17 cellular contexts compared by ENCODE assay signal in the genomic region with DNA sequence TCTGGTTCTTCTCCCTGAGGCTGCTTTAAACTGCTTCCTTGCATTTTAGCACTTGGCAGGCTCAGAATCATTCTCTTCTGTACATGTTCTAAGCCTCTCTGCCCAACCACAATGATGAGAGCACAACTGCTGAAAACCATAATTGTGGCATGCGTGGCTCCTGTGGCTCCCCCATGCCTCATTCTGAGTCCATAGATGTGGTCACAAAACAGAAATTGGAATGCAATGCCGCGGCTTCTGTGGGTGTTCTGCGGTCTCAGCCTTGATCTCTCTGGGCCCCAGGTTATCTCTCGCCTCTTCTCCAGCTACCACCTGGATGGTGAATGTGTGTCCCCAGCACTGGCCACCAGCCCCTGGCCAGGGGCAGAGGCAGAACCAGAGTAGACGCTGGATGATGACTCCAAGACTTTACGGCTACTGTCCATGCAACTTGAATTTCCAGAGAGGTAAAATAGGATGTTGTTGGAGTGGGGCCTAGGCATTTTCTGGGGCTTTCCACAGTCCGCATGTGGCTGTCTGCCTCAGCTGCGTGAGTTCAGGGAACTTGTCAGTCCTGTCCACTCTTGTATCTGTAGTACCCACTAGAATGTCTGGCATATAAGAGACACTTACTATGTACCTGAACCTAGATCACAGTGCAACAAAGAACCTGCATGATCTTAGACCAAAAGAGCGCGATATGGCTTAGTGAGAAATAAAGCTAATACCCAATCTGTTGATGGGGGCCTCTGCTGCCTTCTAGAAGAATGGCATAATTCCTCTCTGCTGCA. TPM values are rescaled to one million over a fixed set of nuclear protein-coding genes. Genes with fewer than 3 reads are reported as not detected.
DNase-seq lines count a peak whose midpoint lies in the region; ATAC-seq, FAIRE-seq and TF ChIP-seq lines count a peak whose summit lies in the region.
"Had no signal": no experiment of that assay in that cellular context is flagged by ENCODE, and none has a peak within 500 bp of the region (broad histone marks: within the 10 kb centered on the region; RNA-seq: fewer than 3 reads in every experiment).

No MANE protein-coding gene starts in this region.

- H3K9me3 ChIP-seq in astrocyte (ENCODE audit: insufficient read depth, low read depth, low read length), result no peaks in the 10 kb centered on the region
- H3K9me3 ChIP-seq: A549, Caco-2 had no signal

- peaks cover 18% of the 10 kb centered on the region for H3K9me3 Mint-ChIP-seq in activated CD4-positive, alpha-beta T cell treated with anti-CD3 and anti-CD28 coated beads, Interleukin-2, amount 10 ng/mL, durations not matched to agents 24 days and 14 days
- H3K9me3 Mint-ChIP-seq in astrocyte (ENCODE audit: unreplicated experiment), result peaks cover 15% of the 10 kb centered on the region

- H3K36me3 ChIP-seq in astrocyte (ENCODE audit: insufficient read depth, low read length), result no peaks in the 10 kb centered on the region

- H3K4me1 ChIP-seq in astrocyte (ENCODE audit: insufficient read depth, low read length) (peaks cover 3% of the 10 kb centered on the region), foreskin keratinocyte (no peaks in the 10 kb centered on the region)
- H3K4me1 ChIP-seq: A549, Caco-2 had no signal

- H3K4me2 ChIP-seq in astrocyte (ENCODE audit: low read length), result no peak overlapping the region
- H3K4me2 ChIP-seq: A549 had no signal

- no peak for FAIRE-seq in astrocyte (lab: Jason Lieb, UNC)
- FAIRE-seq: A549, keratinocyte had no signal

- no peak overlapping the region for H3K27ac Mint-ChIP-seq in activated CD4-positive, alpha-beta T cell treated with anti-CD3 and anti-CD28 coated beads, Interleukin-2, amount 10 ng/mL, durations not matched to agents 24 days and 14 days
- H3K27ac Mint-ChIP-seq in astrocyte (ENCODE audit: unreplicated experiment), result no peak overlapping the region

- H3K4me3 ChIP-seq in astrocyte (ENCODE audit: insufficient read depth, low read depth, low read length), result no peak overlapping the region
- H3K4me3 ChIP-seq: A549 had no signal

- H3K9ac ChIP-seq in astrocyte (ENCODE audit: low read length), result no peak overlapping the region

- peak; percentile 67 for DNase-seq in activated CD4-positive, alpha-beta T cell treated with anti-CD3 and anti-CD28 coated beads, Interleukin-2, amount 10 ng/mL, durations not matched to agents 24 days and 14 days
- no peak for DNase-seq in activated CD4-positive, alpha-beta T cell treated with anti-CD3 and anti-CD28 coated beads, Interleukin-2, amount 50 U/mL, for 1 hour
- DNase-seq in RPMI7951 (ENCODE audit: low read depth) (peak; percentile 66), astrocyte (ENCODE audit: low read depth) (peak; percentile 72), foreskin keratinocyte (no peak)
- peak; percentile 17 for DNase-seq in stimulated activated CD8-positive, alpha-beta memory T cell treated with anti-CD3 and anti-CD28 coated beads, Interleukin-4, amount 100 ng/mL, for 24 hours (ENCODE audit: low read depth)
- DNase-seq: aorta; Caco-2; effector CD4-positive, alpha-beta T cell; KG1; NCI-H2081 treated with DMSO at 0.1 percent for 48 hours had no signal

- H3K4me1 Mint-ChIP-seq in activated CD4-positive, alpha-beta T cell treated with anti-CD3 and anti-CD28 coated beads, Interleukin-2, amount 10 ng/mL, durations not matched to agents 24 days and 14 days, result peaks cover 8% of the 10 kb centered on the region
- H3K4me1 Mint-ChIP-seq in astrocyte (ENCODE audit: low read depth, unreplicated experiment), result no peaks in the 10 kb centered on the region

- no peak overlapping the region for H3K4me3 Mint-ChIP-seq in activated CD4-positive, alpha-beta T cell treated with anti-CD3 and anti-CD28 coated beads, Interleukin-2, amount 10 ng/mL, durations not matched to agents 24 days and 14 days
- no peak overlapping the region for H3K4me3 Mint-ChIP-seq in astrocyte (ENCODE audit: unreplicated experiment)

- no peaks in the 10 kb centered on the region for H4K20me1 ChIP-seq in astrocyte (ENCODE audit: insufficient read depth, low read length)

- intact Hi-C loops in activated CD4-positive, alpha-beta T cell treated with anti-CD3 and anti-CD28 coated beads, Interleukin-2, amount 10 ng/mL, durations not matched to agents 24 days and 14 days (cut with micrococcal nuclease), result no loop called here

- peaks cover 2% of the 10 kb centered on the region for H3K36me3 Mint-ChIP-seq in activated CD4-positive, alpha-beta T cell treated with anti-CD3 and anti-CD28 coated beads, Interleukin-2, amount 10 ng/mL, durations not matched to agents 24 days and 14 days (ENCODE audit: low read depth)
- H3K36me3 Mint-ChIP-seq in astrocyte (ENCODE audit: low read depth, unreplicated experiment), result peaks cover 4% of the 10 kb centered on the region

- ATAC-seq in foreskin keratinocyte, result no peak
- no peak for ATAC-seq in GM19351 (IDR thresholded peaks at IDR 0.05; ENCODE audit: unreplicated experiment)
- ATAC-seq in GM18867 (IDR thresholded peaks at IDR 0.05; ENCODE audit: unreplicated experiment), result no peak
- ATAC-seq: A549, SK-N-SH treated with all-trans-retinoic acid at 6 μM for 48 hours had no signal

- H3K27ac ChIP-seq in astrocyte (ENCODE audit: low read depth, low read length) (no peak overlapping the region), foreskin keratinocyte (no peak overlapping the region)
- H3K27ac ChIP-seq: A549 had no signal

- peaks cover 76% of the 10 kb centered on the region for H3K27me3 Mint-ChIP-seq in activated CD4-positive, alpha-beta T cell treated with anti-CD3 and anti-CD28 coated beads, Interleukin-2, amount 10 ng/mL, durations not matched to agents 24 days and 14 days
- H3K27me3 Mint-ChIP-seq in astrocyte (ENCODE audit: low read depth, unreplicated experiment), result peaks cover 70% of the 10 kb centered on the region

- H2AFZ ChIP-seq in astrocyte (ENCODE audit: low read depth, low read length), result no peak overlapping the region

- peaks cover 11% of the 10 kb centered on the region for H3K27me3 ChIP-seq in astrocyte (ENCODE audit: insufficient read depth, low read length)
- H3K27me3 ChIP-seq in foreskin keratinocyte, result peaks cover 19% of the 10 kb centered on the region

- no peaks in the 10 kb centered on the region for H3K79me2 ChIP-seq in astrocyte (ENCODE audit: insufficient read depth, low read length)

- TF ChIP-seq CTCF in astrocyte (IDR thresholded peaks at IDR 0.05; ENCODE audit: insufficient read depth, low read depth, low read length) (no peak), foreskin keratinocyte (conservative IDR thresholded peaks at IDR 0.05) (no peak)

RNA-seq across cellular contexts. Expression of a gene that starts 52.4 kb away (rescaled TPM):
- not detected in 2 replicates for total RNA-seq in activated CD4-positive, alpha-beta T cell treated with anti-CD3 and anti-CD28 coated beads, Interleukin-2, amount 10 ng/mL, durations not matched to agents 24 days and 14 days
- not detected in 2 replicates for total RNA-seq in RPMI7951 (2014; rRNA removed; shearing (Covaris generic))
- total RNA-seq in astrocyte (0.62 and 1.3 TPM in 2 replicates), foreskin keratinocyte (0.41 and 0.53 TPM in 2 replicates)
- 0.22 and 0.42 TPM in 2 replicates for polyA plus RNA-seq in foreskin keratinocyte
- total RNA-seq: fibroblast of villous mesenchyme had no signal
- polyA plus RNA-seq: aorta had no signal

Comparison
In these comparisons a context has a peak if more than half of its experiments do, and no peak if none do; other contexts are left out.
1. DNase-seq: peak in activated CD4-positive, alpha-beta T cell treated with anti-CD3 and anti-CD28 coated beads, Interleukin-2, amount 10 ng/mL, durations not matched to agents 24 days and 14 days (single experiment), RPMI7951 (single experiment), astrocyte (single experiment) and stimulated activated CD8-positive, alpha-beta memory T cell treated with anti-CD3 and anti-CD28 coated beads, Interleukin-4, amount 100 ng/mL, for 24 hours (single experiment); none in activated CD4-positive, alpha-beta T cell treated with anti-CD3 and anti-CD28 coated beads, Interleukin-2, amount 50 U/mL, for 1 hour (single experiment) and foreskin keratinocyte (0 of 2).